ENCODE assay signal across 8 cellular contexts in the genomic region with DNA sequence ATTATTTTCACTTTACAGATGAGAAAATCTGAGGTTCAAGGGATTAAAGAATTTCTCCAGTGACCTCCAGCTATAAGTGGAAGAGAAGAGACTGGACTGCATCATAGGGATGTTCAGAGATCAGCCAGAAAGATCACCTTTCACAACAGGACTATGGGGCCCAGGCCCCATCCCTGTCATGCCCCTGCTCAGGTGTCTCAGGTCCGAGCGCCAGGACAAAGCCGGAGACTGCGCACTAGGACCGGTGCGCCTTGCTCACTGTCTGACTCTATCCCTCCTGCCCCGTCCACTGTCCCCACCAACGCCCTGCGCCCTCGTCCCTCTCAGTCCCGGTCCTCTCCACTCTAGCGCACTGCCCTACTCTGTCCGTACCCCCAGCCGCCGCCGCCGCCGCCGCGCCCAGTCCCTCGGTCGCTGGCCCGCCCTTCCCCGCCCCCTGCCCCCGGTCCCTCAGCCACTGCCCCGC. TPM values are rescaled to one million over a fixed set of nuclear protein-coding genes. Genes with fewer than 3 reads are reported as not detected.
DNase-seq lines count a peak whose midpoint lies in the region; ATAC-seq and TF ChIP-seq lines count a peak whose summit lies in the region.

No MANE protein-coding gene starts in this region.

- POLR2A ChIA-PET in IMR-90 (lab: Charles Lee; ENCODE audit: unreplicated experiment), result no interaction called here

- in situ Hi-C loops in IMR-90 (cut with MboI; ENCODE audit: low sequenced_read_pairs), result no loop called here

- H4K20me1 ChIP-seq in IMR-90 (ENCODE audit: insufficient read depth, low read length), result no peaks in the 10 kb centered on the region

- intact Hi-C loops in IMR-90 (cut with micrococcal nuclease), result no loop called here

- dilution Hi-C loops in IMR-90 (cut with HindIII; ENCODE audit: low sequenced_read_pairs, unreplicated experiment), result no loop called here

- BruUV-seq in IMR-90 (replicated peaks; lab: Mats Ljungman, UMichigan), result no TSS peak

- H3K79me1 ChIP-seq in IMR-90 (ENCODE audit: low read depth in 1 of 2, low read length in 2 of 2), result no peaks in the 10 kb centered on the region

- H3K9me1 ChIP-seq in IMR-90 (ENCODE audit: insufficient read depth, low read length), result no peaks in the 10 kb centered on the region

- no peak overlapping the region for H2BK5ac ChIP-seq in IMR-90 (ENCODE audit: low read depth, low read length, poor library complexity, severe bottlenecking)

- H2BK20ac ChIP-seq in IMR-90 (ENCODE audit: low read depth, low read length), result no peak overlapping the region

- no peak overlapping the region for H3K27ac ChIP-seq in CD4-positive, CD25-positive, alpha-beta regulatory T cell (ENCODE audit: insufficient read depth, low read length, poor library complexity, severe bottlenecking)
- no peak overlapping the region; the same call in 1 of the 2 replicates for H3K27ac ChIP-seq in IMR-90 (ENCODE audit: insufficient read depth, low read length)

- no peak for TF ChIP-seq CTCF in IMR-90 (conservative IDR thresholded peaks at IDR 0.05; ENCODE audit: low read depth, low read length)

- H3K4me2 ChIP-seq in IMR-90 (ENCODE audit: low read depth, low read length), result peak overlapping the region; percentile 100

- peaks cover 0 to 22% (median 8%) of the 10 kb centered on the region in 4 donors for H3K4me1 Mint-ChIP-seq in CD4-positive, CD25-positive, alpha-beta regulatory T cell
- peaks cover 5% of the 10 kb centered on the region for H3K4me1 Mint-ChIP-seq in central memory CD8-positive, alpha-beta T cell
- peaks cover 0 to 3% of the 10 kb centered on the region in 2 donors for H3K4me1 Mint-ChIP-seq in natural killer cell treated with Interleukin-12 subunit alpha and Interleukin-12 subunit beta and Interleukin-15 and Interleukin-18, amount 100 ng/mL, for 72 hours (ENCODE audit: low read depth in 2 of 2)

- no peak overlapping the region for H3K56ac ChIP-seq in IMR-90 (ENCODE audit: extremely low read depth, insufficient read depth, low read length)

- CTCF ChIA-PET in IMR-90 (lab: Yijun Ruan, JAX), result interaction anchor here (0.6 to 2.3 kb wide), 2 partner anchors 12 to 73 kb away, joined by 3 to 7 read pairs; no protein-coding TSS in a partner anchor

- peak overlapping the region; percentile 54; the same call in 1 of the 2 replicates for H4K5ac ChIP-seq in IMR-90 (ENCODE audit: low read depth, low read length)

- no peak overlapping the region for H2AK9ac ChIP-seq in IMR-90 (replicated peaks; ENCODE audit: low read depth, low read length, poor library complexity)

- WGBS in IMR-90 (ENCODE audit: extremely low coverage in 2 of 2, insufficient read length in 1 of 2), 2 experiments, result 2% methylated on average over 17 of the region's 26 CpGs; no CpG with 5 or more reads in 1 of the 2 experiments

- no peaks in the 10 kb centered on the region for H3K36me3 ChIP-seq in CD4-positive, CD25-positive, alpha-beta regulatory T cell (ENCODE audit: control insufficient read depth, insufficient read depth, low read length)
- H3K36me3 ChIP-seq in IMR-90 (ENCODE audit: control insufficient read depth, insufficient read depth, low read length), result no peaks in the 10 kb centered on the region

- peaks cover 16% of the 10 kb centered on the region for H3K4me1 ChIP-seq in CD4-positive, CD25-positive, alpha-beta regulatory T cell (ENCODE audit: control insufficient read depth, insufficient read depth, low read length, poor library complexity, severe bottlenecking)
- H3K4me1 ChIP-seq in IMR-90 (ENCODE audit: control insufficient read depth, insufficient read depth, low read length), result no peaks in the 10 kb centered on the region

- TF ChIP-seq RAD21 in IMR-90 (IDR thresholded peaks at IDR 0.05; ENCODE audit: low read length), result no peak

- H3K27ac Mint-ChIP-seq in CD4-positive, CD25-positive, alpha-beta regulatory T cell, result peak overlapping the region in 1 of 3 donors; percentile 78
- H3K27ac Mint-ChIP-seq in central memory CD8-positive, alpha-beta T cell (ENCODE audit: low read depth), result no peak overlapping the region
- H3K27ac Mint-ChIP-seq in natural killer cell treated with Interleukin-12 subunit alpha and Interleukin-12 subunit beta and Interleukin-15 and Interleukin-18, amount 100 ng/mL, for 72 hours, result no peak overlapping the region

- peak overlapping the region; percentile 43 for H3K4me3 ChIP-seq in CD4-positive, CD25-positive, alpha-beta regulatory T cell (ENCODE audit: low read depth, low read length)
- H3K4me3 ChIP-seq in IMR-90 (ENCODE audit: insufficient read depth, low read depth, low read length), result peak overlapping the region; percentile 86

- no peak for DNase-seq in CD4-positive, CD25-positive, alpha-beta regulatory T cell
- DNase-seq in IMR-90 (no peak), NCI-H2107 (lab: John Stamatoyannopoulos, UW) (no peak), GDM1 (lab: John Stamatoyannopoulos, UW) (no peak)
- no peak for DNase-seq in central memory CD8-positive, alpha-beta T cell (ENCODE audit: low spot score in 2 of 2)
- DNase-seq in natural killer cell treated with Interleukin-12 subunit alpha and Interleukin-12 subunit beta and Interleukin-15 and Interleukin-18, amount 100 ng/mL, for 72 hours (ENCODE audit: low spot score), result no peak
- no peak for DNase-seq in stimulated activated CD4-positive, alpha-beta T cell treated with anti-CD3 and anti-CD28 coated beads, Interleukin-2, amount 100 ng/mL, for 24 hours

- no peak overlapping the region for H2BK120ac ChIP-seq in IMR-90 (ENCODE audit: low read depth, low read length)

- peak overlapping the region; percentile 23; the same call in 1 of the 2 replicates for H3K18ac ChIP-seq in IMR-90 (ENCODE audit: low read depth, low read length)

- no peaks in the 10 kb centered on the region for H3K36me3 Mint-ChIP-seq in CD4-positive, CD25-positive, alpha-beta regulatory T cell
- peaks cover 2% of the 10 kb centered on the region for H3K36me3 Mint-ChIP-seq in central memory CD8-positive, alpha-beta T cell (ENCODE audit: insufficient read depth)
- H3K36me3 Mint-ChIP-seq in natural killer cell treated with Interleukin-12 subunit alpha and Interleukin-12 subunit beta and Interleukin-15 and Interleukin-18, amount 100 ng/mL, for 72 hours, result no peaks in the 10 kb centered on the region

- peaks cover 36% of the 10 kb centered on the region for H3K27me3 Mint-ChIP-seq in CD4-positive, CD25-positive, alpha-beta regulatory T cell
- H3K27me3 Mint-ChIP-seq in central memory CD8-positive, alpha-beta T cell, result peaks cover 9% of the 10 kb centered on the region
- peaks cover 10 to 28% of the 10 kb centered on the region in 2 donors for H3K27me3 Mint-ChIP-seq in natural killer cell treated with Interleukin-12 subunit alpha and Interleukin-12 subunit beta and Interleukin-15 and Interleukin-18, amount 100 ng/mL, for 72 hours

- H4K8ac ChIP-seq in IMR-90 (ENCODE audit: low read depth in 2 of 2, low read length in 2 of 2), result peak overlapping the region in 1 of 2 experiments; percentile 4; a peak in 1 of 4 replicates

- peak; percentile 30 to 31 for ATAC-seq in CD4-positive, CD25-positive, alpha-beta regulatory T cell (ENCODE audit: low read depth in 2 of 2)
- ATAC-seq in IMR-90 (ENCODE audit: low read depth) (peak; percentile 61), GM21360 (IDR thresholded peaks at IDR 0.05; ENCODE audit: unreplicated experiment) (no peak)
- peak; percentile 26 for ATAC-seq in central memory CD8-positive, alpha-beta T cell (replicated peaks; ENCODE audit: extremely low read depth, poor library complexity, severe bottlenecking)
- ATAC-seq in natural killer cell treated with Interleukin-12 subunit alpha and Interleukin-12 subunit beta and Interleukin-15 and Interleukin-18, amount 100 ng/mL, for 72 hours, result no peak

- H3K4ac ChIP-seq in IMR-90 (ENCODE audit: low read depth, low read length), result no peak overlapping the region

- H3K23ac ChIP-seq in IMR-90 (ENCODE audit: low read depth, low read length), result no peak overlapping the region

- H3K4me3 Mint-ChIP-seq in CD4-positive, CD25-positive, alpha-beta regulatory T cell, result peak overlapping the region; percentile 67 to 83 (median 80)
- peak overlapping the region; percentile 57 for H3K4me3 Mint-ChIP-seq in central memory CD8-positive, alpha-beta T cell
- H3K4me3 Mint-ChIP-seq in natural killer cell treated with Interleukin-12 subunit alpha and Interleukin-12 subunit beta and Interleukin-15 and Interleukin-18, amount 100 ng/mL, for 72 hours, result peak overlapping the region; percentile 66

- peaks cover 23% of the 10 kb centered on the region for H3K27me3 ChIP-seq in CD4-positive, CD25-positive, alpha-beta regulatory T cell (ENCODE audit: control insufficient read depth, insufficient read depth, low read length)
- H3K27me3 ChIP-seq in IMR-90 (ENCODE audit: control insufficient read depth, insufficient read depth, low read length), result peaks cover 8% of the 10 kb centered on the region

- H2BK15ac ChIP-seq in IMR-90 (ENCODE audit: low read depth, low read length), result no peak overlapping the region; the same call in 2 of the 3 replicates

- H3K9ac ChIP-seq in IMR-90 (ENCODE audit: low read depth, low read length), result no peak overlapping the region; the same call in 1 of the 2 replicates

- TF ChIP-seq POLR2A in IMR-90 (IDR thresholded peaks at IDR 0.05; ENCODE audit: low read depth, low read length), result no peak

- no peak overlapping the region for H2AK5ac ChIP-seq in IMR-90 (ENCODE audit: low read depth, low read length)

- peaks cover 0 to 2% (median 0%) of the 10 kb centered on the region in 7 donors for H3K9me3 Mint-ChIP-seq in CD4-positive, CD25-positive, alpha-beta regulatory T cell
- H3K9me3 Mint-ChIP-seq in central memory CD8-positive, alpha-beta T cell, result no peaks in the 10 kb centered on the region
- peaks cover 3% of the 10 kb centered on the region for H3K9me3 Mint-ChIP-seq in natural killer cell treated with Interleukin-12 subunit alpha and Interleukin-12 subunit beta and Interleukin-15 and Interleukin-18, amount 100 ng/mL, for 72 hours

- no peak overlapping the region for H3K14ac ChIP-seq in IMR-90 (replicated peaks; ENCODE audit: low read depth, low read length)

- H3K9me3 ChIP-seq in CD4-positive, CD25-positive, alpha-beta regulatory T cell (ENCODE audit: control insufficient read depth in 2 of 2, low read length in 2 of 2), result no peaks in the 10 kb centered on the region
- no peaks in the 10 kb centered on the region; the same call in 1 of the 2 replicates for H3K9me3 ChIP-seq in IMR-90 (ENCODE audit: control insufficient read depth, insufficient read depth, low read length)

- peak overlapping the region; percentile 88 for H2AFZ ChIP-seq in IMR-90 (replicated peaks; ENCODE audit: low read length, poor library complexity)

- no peak overlapping the region for H4K91ac ChIP-seq in IMR-90 (ENCODE audit: insufficient read depth, low read depth, low read length)

RNA-seq across cellular contexts. Expression of gene RAD21L1, which starts 0.5 kb away (rescaled TPM):
- not detected for total RNA-seq in CD4-positive, CD25-positive, alpha-beta regulatory T cell
- under 1 TPM in 1 of 4 donors, not detected in 3; 0.46 TPM for polyA plus RNA-seq in CD4-positive, CD25-positive, alpha-beta regulatory T cell
- under 0.01 TPM in 1 of 2 replicates, not detected in the other for total RNA-seq in IMR-90 (2012; rRNA removed)
- not detected in 2 replicates for polyA plus RNA-seq in IMR-90 (2012; rRNA removed)
- polyA plus RNA-seq in IMR-90 (2012; cell fraction: cytosol; rRNA removed), result not detected in 2 replicates
- 0.03 TPM in 1 of 2 replicates, not detected in the other for polyA plus RNA-seq in IMR-90 (2012; cell fraction: nucleus; rRNA removed; ENCODE audit: low replicate concordance)
- total RNA-seq in natural killer cell treated with Interleukin-12 subunit alpha and Interleukin-12 subunit beta and Interleukin-15 and Interleukin-18, amount 100 ng/mL, for 72 hours, result not detected

RNA-seq across cellular contexts. Expression of gene C20orf202, which starts 22.0 kb away (rescaled TPM):
- 0.39 TPM for total RNA-seq in CD4-positive, CD25-positive, alpha-beta regulatory T cell
- polyA plus RNA-seq in CD4-positive, CD25-positive, alpha-beta regulatory T cell, result not detected
- total RNA-seq in IMR-90 (2012; rRNA removed), result not detected in 2 replicates
- polyA plus RNA-seq in IMR-90 (2012; rRNA removed), result not detected in 2 replicates
- not detected in 2 replicates for polyA plus RNA-seq in IMR-90 (2012; cell fraction: cytosol; rRNA removed)
- polyA plus RNA-seq in IMR-90 (2012; cell fraction: nucleus; rRNA removed; ENCODE audit: low replicate concordance), result not detected in 2 replicates
- under 1 TPM in 1 of 2 donors, not detected in 1; 0.40 TPM for total RNA-seq in natural killer cell treated with Interleukin-12 subunit alpha and Interleukin-12 subunit beta and Interleukin-15 and Interleukin-18, amount 100 ng/mL, for 72 hours

RNA-seq across cellular contexts. Expression of gene TMEM74B, which starts 40.5 kb away (rescaled TPM):
- not detected for total RNA-seq in CD4-positive, CD25-positive, alpha-beta regulatory T cell
- not detected for polyA plus RNA-seq in CD4-positive, CD25-positive, alpha-beta regulatory T cell
- not detected in 2 replicates for total RNA-seq in IMR-90 (2012; rRNA removed)
- polyA plus RNA-seq in IMR-90 (2012; rRNA removed), result 0.03 TPM in 1 of 2 replicates, not detected in the other
- not detected in 2 replicates for polyA plus RNA-seq in IMR-90 (2012; cell fraction: cytosol; rRNA removed)
- polyA plus RNA-seq in IMR-90 (2012; cell fraction: nucleus; rRNA removed; ENCODE audit: low replicate concordance), result 0.32 and 0.50 TPM in 2 replicates
- total RNA-seq in natural killer cell treated with Interleukin-12 subunit alpha and Interleukin-12 subunit beta and Interleukin-15 and Interleukin-18, amount 100 ng/mL, for 72 hours, result not detected

RNA-seq across cellular contexts. Expression of gene SNPH, which starts 40.8 kb away (rescaled TPM):
- 7.5 TPM for total RNA-seq in CD4-positive, CD25-positive, alpha-beta regulatory T cell
- 1 to 10 TPM in 3 of 4 donors, under 1 TPM in 1; 0.97 to 4.1 (median 3.1) TPM for polyA plus RNA-seq in CD4-positive, CD25-positive, alpha-beta regulatory T cell
- total RNA-seq in IMR-90 (2012; rRNA removed), result 4.5 and 4.7 TPM in 2 replicates
- 3.1 and 3.2 TPM in 2 replicates for polyA plus RNA-seq in IMR-90 (2012; rRNA removed)
- 1.5 and 3.4 TPM in 2 replicates for polyA plus RNA-seq in IMR-90 (2012; cell fraction: cytosol; rRNA removed)
- polyA plus RNA-seq in IMR-90 (2012; cell fraction: nucleus; rRNA removed; ENCODE audit: low replicate concordance), result 6.1 and 14.6 TPM in 2 replicates
- 1 to 10 TPM; 1.5 to 1.9 TPM for total RNA-seq in natural killer cell treated with Interleukin-12 subunit alpha and Interleukin-12 subunit beta and Interleukin-15 and Interleukin-18, amount 100 ng/mL, for 72 hours

Comparison
In these comparisons a context has a peak if more than half of its experiments do, and no peak if none do; other contexts are left out.
1. ATAC-seq: peak in CD4-positive, CD25-positive, alpha-beta regulatory T cell (2 of 2), IMR-90 (single experiment) and central memory CD8-positive, alpha-beta T cell (single experiment); none in natural killer cell treated with Interleukin-12 subunit alpha and Interleukin-12 subunit beta and Interleukin-15 and Interleukin-18, amount 100 ng/mL, for 72 hours (0 of 2) and GM21360 (single experiment).
2. Peak in every context shown above with its lines, with median percentiles within 50 percentile points of each other: H3K4me3 Mint-ChIP-seq.